ENCODE assay signal across 10 cellular contexts in the genomic region with DNA sequence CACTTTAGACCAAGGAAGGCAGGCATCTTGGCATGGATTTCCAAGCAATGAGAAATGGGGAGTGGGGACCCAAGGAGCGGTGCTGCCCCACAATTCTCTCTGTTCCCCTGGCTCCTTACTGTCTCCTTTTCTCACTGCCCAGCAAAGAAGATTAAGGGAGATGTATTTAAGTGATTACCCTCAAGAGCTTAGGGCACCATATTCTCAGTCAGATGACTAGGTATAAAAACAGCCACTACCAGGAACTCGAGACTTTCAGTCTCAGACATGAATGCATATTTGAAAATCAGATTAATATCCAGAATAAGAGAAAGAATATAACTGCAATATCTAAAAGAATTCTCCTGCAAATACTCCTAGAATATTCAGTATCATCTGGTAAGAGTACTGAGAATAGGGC. TPM values are rescaled to one million over a fixed set of nuclear protein-coding genes. Genes with fewer than 3 reads are reported as not detected.
DNase-seq lines count a peak whose midpoint lies in the region; FAIRE-seq and TF ChIP-seq lines count a peak whose summit lies in the region.
"Had no signal": no experiment of that assay in that cellular context is flagged by ENCODE, and none has a peak within 500 bp of the region (broad histone marks: within the 10 kb centered on the region; RNA-seq: fewer than 3 reads in every experiment).

TSS of gene ABLIM1 (minus strand) at position 101 of the 400 bp plus-strand sequence. CDS start at position 26, 75 bp downstream.

- no peak within 1 kb of the TSS for H4K8ac ChIP-seq in H1 (ENCODE audit: extremely low read depth, insufficient read depth, low read length)

- H3K27me3 Mint-ChIP-seq in T-helper 2 cell treated with Interferon-gamma antibody and Interleukin-4, amounts not matched to agents 5 μg/mL and 100 μg/mL, for 36 hours (ENCODE audit: low read depth): peaks cover 34% of the 10 kb centered on the region

- no peaks in the 10 kb centered on the region for H3K36me3 Mint-ChIP-seq in T-helper 2 cell treated with Interferon-gamma antibody and Interleukin-4, amounts not matched to agents 5 μg/mL and 100 μg/mL, for 36 hours (ENCODE audit: low read depth)

- no peaks in the 10 kb centered on the region for H3K36me3 ChIP-seq in H1 (ENCODE audit: control insufficient read depth in 2 of 4, insufficient read depth in 4 of 4, low read length in 3 of 4)
- no peaks in the 10 kb centered on the region for H3K36me3 ChIP-seq in transverse colon

- no peak within 1 kb of the TSS for H3K27ac Mint-ChIP-seq in T-helper 2 cell treated with Interferon-gamma antibody and Interleukin-4, amounts not matched to agents 5 μg/mL and 100 μg/mL, for 36 hours

- TF ChIP-seq RAD21 in H1 (IDR thresholded peaks at IDR 0.05 in 1 of 2, conservative IDR thresholded peaks at IDR 0.05 in 1 of 2; ENCODE audit: low read depth in 2 of 2, low read length in 2 of 2): no peak

- H3K79me1 ChIP-seq in H1 (ENCODE audit: low read depth, low read length): no peaks in the 10 kb centered on the region

- H3K18ac ChIP-seq in H1 (ENCODE audit: extremely low read depth, low read length): no peak within 1 kb of the TSS

- H2BK20ac ChIP-seq in H1 (ENCODE audit: low read length): no peak within 1 kb of the TSS

- H3K9me3 Mint-ChIP-seq in T-helper 2 cell treated with Interferon-gamma antibody and Interleukin-4, amounts not matched to agents 5 μg/mL and 100 μg/mL, for 36 hours: no peaks in the 10 kb centered on the region

- H3K23me2 ChIP-seq in H1 (ENCODE audit: low read depth, low read length): no peaks in the 10 kb centered on the region

- H3K79me2 ChIP-seq in H1 (ENCODE audit: control insufficient read depth in 1 of 2, insufficient read depth in 2 of 2, low read length in 2 of 2): no peaks in the 10 kb centered on the region

- in situ Hi-C loops in transverse colon (cut with MboI; ENCODE audit: low pct_ligation_motif_present in 1 of 4, low pct_unique_long_range_greater_than_20kb in 1 of 4, low sequenced_read_pairs in 3 of 4): no loop called here

- H3K14ac ChIP-seq in H1 (ENCODE audit: insufficient read length): no peak within 1 kb of the TSS

- peaks cover 11% of the 10 kb centered on the region for H3K4me1 Mint-ChIP-seq in T-helper 2 cell treated with Interferon-gamma antibody and Interleukin-4, amounts not matched to agents 5 μg/mL and 100 μg/mL, for 36 hours (ENCODE audit: low read depth)

- H3K23ac ChIP-seq in H1 (ENCODE audit: insufficient read length): no peak within 1 kb of the TSS

- no peak within 1 kb of the TSS for H2BK120ac ChIP-seq in H1 (replicated peaks; ENCODE audit: low read depth, low read length)

- peaks cover 0 to 7% (median 6%) of the 10 kb centered on the region in 4 experiments; a peak in 5 of 7 replicates for H3K4me1 ChIP-seq in H1 (replicated peaks in 1 of 4; ENCODE audit: control insufficient read depth in 3 of 4, insufficient read depth in 4 of 4, low read length in 3 of 4)
- H3K4me1 ChIP-seq in transverse colon: peaks cover 0 to 15% (median 6%) of the 10 kb centered on the region in 4 donors

- H2AFZ ChIP-seq in H1 (ENCODE audit: low read length): no peak within 1 kb of the TSS

- no peak within 1 kb of the TSS for H4K91ac ChIP-seq in H1 (replicated peaks; ENCODE audit: insufficient read length, low read length)

- H3K27ac ChIP-seq in H1 (ENCODE audit: low read depth, low read length) (no peak within 1 kb of the TSS), transverse colon (no peak within 1 kb of the TSS)

- no peak within 1 kb of the TSS for H3K4me3 Mint-ChIP-seq in T-helper 2 cell treated with Interferon-gamma antibody and Interleukin-4, amounts not matched to agents 5 μg/mL and 100 μg/mL, for 36 hours

- no peak within 1 kb of the TSS for H2BK12ac ChIP-seq in H1 (ENCODE audit: low read depth, low read length)

- TF ChIP-seq POLR2A in H1 (IDR thresholded peaks at IDR 0.05; ENCODE audit: control extremely low read depth in 1 of 2, low read depth in 2 of 2, low read length in 2 of 2) (no peak), transverse colon (IDR thresholded peaks at IDR 0.05) (no peak)

- H3K9ac ChIP-seq in H1 (replicated peaks in 1 of 4; ENCODE audit: extremely low read depth in 1 of 4, low read depth in 3 of 4, low read length in 3 of 4): no peak within 1 kb of the TSS

- TF ChIP-seq CTCF in H1 (IDR thresholded peaks at IDR 0.05; ENCODE audit: control extremely low read depth in 1 of 3, insufficient read depth in 1 of 3, low read depth in 1 of 3, low read length in 3 of 3): no peak
- no peak for TF ChIP-seq CTCF in transverse colon (IDR thresholded peaks at IDR 0.05)

- intact Hi-C loops in T-helper 2 cell treated with Interferon-gamma antibody and Interleukin-4, amounts not matched to agents 100 ng/mL and 5 ng/mL, for 36 hours (cut with micrococcal nuclease): no loop called here
- intact Hi-C loops in transverse colon (cut with DNase I; ENCODE audit: low total_unique reads): loop anchor here (10.0 kb wide), 1 partner anchor 663 kb away; no protein-coding TSS in a partner anchor

- no peak within 1 kb of the TSS for H2AK5ac ChIP-seq in H1 (ENCODE audit: low read depth, low read length)

- WGBS in H1 (ENCODE audit: extremely low coverage in 1 of 2, insufficient coverage in 1 of 2, insufficient read length in 1 of 2, insufficient replicate concordance in 2 of 2, low coverage in 1 of 2, low lambda C conversion rate in 2 of 2, missing lambda C conversion rate in 1 of 2), 2 experiments: 90% methylated on average over 2 of the region's 2 CpGs; no CpG with 5 or more reads in 1 of the 2 experiments
- 84 to 90% methylated on average over 1 to 2 of the region's 2 CpGs for WGBS in transverse colon (ENCODE audit: low coverage in 1 of 2), 2 donors

- H2BK5ac ChIP-seq in H1 (ENCODE audit: low read depth, low read length): no peak within 1 kb of the TSS

- TF ChIP-seq EP300 in H1 (IDR thresholded peaks at IDR 0.05; ENCODE audit: borderline replicate concordance in 1 of 2, low read depth in 2 of 2, low read length in 2 of 2): no peak
- TF ChIP-seq EP300 in transverse colon (IDR thresholded peaks at IDR 0.05; ENCODE audit: low read depth): no peak

- no peak within 1 kb of the TSS for H3K4ac ChIP-seq in H1 (replicated peaks; ENCODE audit: insufficient read length, low read depth, low read length)

- H4K5ac ChIP-seq in H1 (ENCODE audit: insufficient read length, low read depth, low read length): no peak within 1 kb of the TSS

- no peak within 1 kb of the TSS for H3K56ac ChIP-seq in H1 (replicated peaks; ENCODE audit: insufficient read length, low read depth, low read length)

- POLR2A ChIA-PET in H1 (lab: Charles Lee; ENCODE audit: partially characterized antibody): no interaction called here

- H4K20me1 ChIP-seq in H1 (replicated peaks in 1 of 2; ENCODE audit: control insufficient read depth in 1 of 2, insufficient read depth in 2 of 2, low read length in 2 of 2): no peaks in the 10 kb centered on the region

- H3K4me3 ChIP-seq in H1 (ENCODE audit: extremely low read depth in 1 of 4, insufficient read depth in 2 of 4, low read depth in 3 of 4, low read length in 4 of 4) (no peak within 1 kb of the TSS), transverse colon (no peak within 1 kb of the TSS)

- CTCF ChIA-PET in H1 (lab: Charles Lee; ENCODE audit: partially characterized antibody): interaction anchor here (1.2 to 1.7 kb wide), 3 partner anchors 35 to 109 kb away, joined by 3 to 4 read pairs (median 4); no protein-coding TSS in a partner anchor

- no peak for DNase-seq in T-helper 2 cell treated with Interferon-gamma antibody and Interleukin-4, amounts not matched to agents 5 μg/mL and 100 μg/mL, for 36 hours (ENCODE audit: low spot score)
- no peak for DNase-seq in H1 (ENCODE audit: low read depth in 1 of 2, low spot score in 2 of 2)
- DNase-seq in lung microvascular endothelial cell (ENCODE audit: low read depth in 2 of 2): no peak
- DNase-seq in transverse colon: no peak
- DNase-seq in putamen (ENCODE audit: low spot score): no peak
- no peak for DNase-seq in HuH-7 (ENCODE audit: low spot score)
- DNase-seq in epidermal melanocyte (ENCODE audit: insufficient read length, low spot score): no peak
- DNase-seq: NCI-H446 treated with DMSO at 0.1 percent for 48 hours had no signal

- H3K27me3 ChIP-seq in H1 (replicated peaks in 1 of 4; ENCODE audit: control insufficient read depth in 3 of 4, extremely low read depth in 1 of 4, insufficient read depth in 3 of 4, low read length in 3 of 4) (no peaks in the 10 kb centered on the region; a peak in 1 of 7 replicates), transverse colon (no peaks in the 10 kb centered on the region)

- H3K9me3 ChIP-seq in H1 (ENCODE audit: insufficient read depth in 2 of 2, low read depth in 1 of 2, low read length in 1 of 2) (no peaks in the 10 kb centered on the region), transverse colon (no peaks in the 10 kb centered on the region)

- no peak within 1 kb of the TSS for H3K4me2 ChIP-seq in H1 (ENCODE audit: insufficient read depth in 1 of 2, low read depth in 2 of 2, low read length in 2 of 2)

- H2BK15ac ChIP-seq in H1 (ENCODE audit: low read length): no peak within 1 kb of the TSS

- no peak for FAIRE-seq in H1 (lab: Jason Lieb, UNC)
- FAIRE-seq: A204.1 had no signal

TF ChIP-seq in H1, 55 proteins besides CTCF, POLR2A, EP300 and RAD21:
- TF ChIP-seq BACH1 (IDR thresholded peaks at IDR 0.05; ENCODE audit: low read length) (no peak), SP2 (IDR thresholded peaks at IDR 0.05; ENCODE audit: low read length) (no peak), KDM1A (IDR thresholded peaks at IDR 0.05; ENCODE audit: borderline replicate concordance, low read length) (no peak)
TF ChIP-seq in H1: peak in this region for 0.

RNA-seq across cellular contexts. Expression of gene ABLIM1, which starts in this region (rescaled TPM):
- 125 and 127 TPM in 2 replicates for total RNA-seq in T-helper 2 cell treated with Interferon-gamma antibody and Interleukin-4, amounts not matched to agents 100 ng/mL and 5 ng/mL, for 36 hours
- total RNA-seq in H1 (2021; fragmentation: NEBNext Ultra II Directional; extraction: Animal tissue kit (Norgen Biotek cat#: 25700)): 51.2 and 52.1 TPM in 2 replicates
- polyA plus RNA-seq in H1 (2011; rRNA removed): 51.7 and 62.6 TPM in 2 replicates
- 47.8 TPM for polyA plus RNA-seq in H1 (2011; cell fraction: cytosol; rRNA removed)
- 52.0 TPM for polyA plus RNA-seq in H1 (2011; cell fraction: nucleus; rRNA removed)
- 21.9 to 32.8 TPM (median 29.3 TPM) in 4 replicates for polyA plus RNA-seq in H1 (2012, experiment 1 of 2)
- 3.3 TPM for polyA plus RNA-seq in H1 (2012, experiment 2 of 2)
- polyA plus RNA-seq in H1 (2013, experiment 1 of 2): 31.2 TPM
- polyA plus RNA-seq in H1 (2013, experiment 2 of 2): 33.9 TPM
- 90.3 and 144 TPM in 2 replicates for polyA minus RNA-seq in H1 (2011; rRNA and poly(A)+ RNA removed)
- 36.0 TPM for polyA minus RNA-seq in H1 (2011; cell fraction: cytosol; rRNA and poly(A)+ RNA removed)
- polyA minus RNA-seq in H1 (2011; cell fraction: nucleus; rRNA and poly(A)+ RNA removed): 71.3 TPM
- total RNA-seq in lung microvascular endothelial cell (34.3 and 38.6 TPM in 2 replicates), transverse colon (100 to 1,000 TPM in 2 of 4 donors, 10 to 100 TPM in 2; 56.9 to 108 (median 96.1) TPM)
